18 cellular contexts compared by ENCODE assay signal in the genomic region with DNA sequence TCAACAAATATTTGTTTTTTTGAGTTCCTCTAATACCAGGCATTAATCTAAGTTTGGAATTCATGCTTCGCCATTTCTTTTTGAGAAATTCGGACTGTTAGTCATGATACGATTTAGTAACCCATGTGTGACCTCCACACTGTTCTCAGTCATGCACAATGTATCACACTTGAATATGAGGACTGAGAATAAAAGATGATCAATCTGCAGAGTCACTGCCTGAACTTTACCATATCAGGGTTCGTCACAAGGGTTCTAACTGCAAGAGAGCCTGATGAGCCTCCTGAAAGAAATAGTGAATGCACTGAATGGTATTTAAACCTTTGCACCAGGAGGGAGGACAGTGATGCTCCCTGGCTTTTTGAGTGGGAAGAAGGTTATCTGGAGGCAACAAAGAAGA. TPM values are rescaled to one million over a fixed set of nuclear protein-coding genes. Genes with fewer than 3 reads are reported as not detected.
DNase-seq lines count a peak whose midpoint lies in the region; ATAC-seq and TF ChIP-seq lines count a peak whose summit lies in the region.
"Had no signal": no experiment of that assay in that cellular context is flagged by ENCODE, and none has a peak within 500 bp of the region (broad histone marks: within the 10 kb centered on the region; RNA-seq: fewer than 3 reads in every experiment).

No MANE protein-coding gene starts in this region.

- no peak overlapping the region for H3K4me2 ChIP-seq in MM.1S (ENCODE audit: low read depth, low read length)
- H3K4me2 ChIP-seq: GM23338 had no signal

- H3K36me3 ChIP-seq in CD8-positive, alpha-beta T cell (ENCODE audit: insufficient read depth, low read length) = no peaks in the 10 kb centered on the region
- no peaks in the 10 kb centered on the region for H3K36me3 ChIP-seq in MM.1S (replicated peaks; ENCODE audit: insufficient read depth, low read length)
- H3K36me3 ChIP-seq: BLaER1 had no signal

- H3K4me3 Mint-ChIP-seq in activated CD4-positive, alpha-beta T cell treated with anti-CD3 and anti-CD28 coated beads, Interleukin-2, amount 10 ng/mL, durations not matched to agents 24 days and 14 days = no peak overlapping the region
- H3K4me3 Mint-ChIP-seq in activated CD4-positive, alpha-beta T cell treated with anti-CD3 and anti-CD28 coated beads, Interleukin-2, amount 10 ng/mL, durations not matched to agents 7 days and 5 days = no peak overlapping the region
- H3K4me3 Mint-ChIP-seq in CD8-positive, alpha-beta T cell = no peak overlapping the region
- H3K4me3 Mint-ChIP-seq in activated CD8-positive, alpha-beta T cell treated with anti-CD3 and anti-CD28 coated beads, Interleukin-2, amount 10 ng/mL, durations not matched to agents 7 days and 5 days = no peak overlapping the region
- H3K4me3 Mint-ChIP-seq: GM23338 had no signal

- no peak overlapping the region for H3K27ac ChIP-seq in CD8-positive, alpha-beta T cell (ENCODE audit: low read depth, low read length)
- H3K27ac ChIP-seq in MM.1S (ENCODE audit: low read length) = no peak overlapping the region
- H3K27ac ChIP-seq: BLaER1 had no signal

- peaks cover 8% of the 10 kb centered on the region for H3K27me3 Mint-ChIP-seq in activated CD4-positive, alpha-beta T cell treated with anti-CD3 and anti-CD28 coated beads, Interleukin-2, amount 10 ng/mL, durations not matched to agents 24 days and 14 days
- peaks cover 38% of the 10 kb centered on the region for H3K27me3 Mint-ChIP-seq in activated CD4-positive, alpha-beta T cell treated with anti-CD3 and anti-CD28 coated beads, Interleukin-2, amount 10 ng/mL, durations not matched to agents 7 days and 5 days
- peaks cover 6% of the 10 kb centered on the region for H3K27me3 Mint-ChIP-seq in CD8-positive, alpha-beta T cell (ENCODE audit: low read depth)
- H3K27me3 Mint-ChIP-seq in activated CD8-positive, alpha-beta T cell treated with anti-CD3 and anti-CD28 coated beads, Interleukin-2, amount 10 ng/mL, durations not matched to agents 7 days and 5 days (ENCODE audit: low read depth) = no peaks in the 10 kb centered on the region

- H3K4me3 ChIP-seq in CD8-positive, alpha-beta T cell (ENCODE audit: low read depth, low read length) = no peak overlapping the region
- H3K4me3 ChIP-seq in fibroblast of mammary gland (ENCODE audit: control insufficient read depth, low read depth, low read length) (no peak overlapping the region), MM.1S (ENCODE audit: low read length) (no peak overlapping the region)
- H3K4me3 ChIP-seq: BLaER1, GM12878, GM23338 had no signal

- peaks cover 57% of the 10 kb centered on the region for H3K4me1 Mint-ChIP-seq in activated CD4-positive, alpha-beta T cell treated with anti-CD3 and anti-CD28 coated beads, Interleukin-2, amount 10 ng/mL, durations not matched to agents 24 days and 14 days
- peaks cover 46% of the 10 kb centered on the region for H3K4me1 Mint-ChIP-seq in activated CD4-positive, alpha-beta T cell treated with anti-CD3 and anti-CD28 coated beads, Interleukin-2, amount 10 ng/mL, durations not matched to agents 7 days and 5 days
- H3K4me1 Mint-ChIP-seq in CD8-positive, alpha-beta T cell (ENCODE audit: low read depth) = peaks cover 50% of the 10 kb centered on the region
- H3K4me1 Mint-ChIP-seq in activated CD8-positive, alpha-beta T cell treated with anti-CD3 and anti-CD28 coated beads, Interleukin-2, amount 10 ng/mL, durations not matched to agents 7 days and 5 days (ENCODE audit: low read depth) = peaks cover 69% of the 10 kb centered on the region
- H3K4me1 Mint-ChIP-seq: GM23338 had no signal

- no peak for ATAC-seq in CD8-positive, alpha-beta T cell
- ATAC-seq in activated CD8-positive, alpha-beta T cell treated with anti-CD3 and anti-CD28 coated beads, Interleukin-2, amount 10 ng/mL, durations not matched to agents 7 days and 5 days = no peak
- ATAC-seq: GM12878, GM23338, HCT116 had no signal

- H2AFZ ChIP-seq in MM.1S (ENCODE audit: low read length) = no peak overlapping the region
- H2AFZ ChIP-seq: GM23338 had no signal

- H3K4me1 ChIP-seq in CD8-positive, alpha-beta T cell (ENCODE audit: insufficient read depth, low read length) = peaks cover 33% of the 10 kb centered on the region
- H3K4me1 ChIP-seq in MM.1S (ENCODE audit: low read length) = 0 out of 2 replicates have a peak, but pooled peaks cover 5% of the 10 kb centered on the region

- CTCF ChIA-PET in activated CD4-positive, alpha-beta T cell treated with anti-CD3 and anti-CD28 coated beads, Interleukin-2, amount 10 ng/mL, durations not matched to agents 7 days and 5 days (lab: Charles Lee) = no interaction called here
- CTCF ChIA-PET in CD8-positive, alpha-beta T cell (lab: Charles Lee) = interaction anchor here (1.4 kb wide), 1 partner anchor 66 kb away, joined by 3 read pairs; no protein-coding TSS in a partner anchor
- CTCF ChIA-PET in activated CD8-positive, alpha-beta T cell treated with anti-CD3 and anti-CD28 coated beads, Interleukin-2, amount 10 ng/mL, durations not matched to agents 7 days and 5 days (lab: Charles Lee) = no interaction called here

- no peak for DNase-seq in activated CD4-positive, alpha-beta T cell treated with anti-CD3 and anti-CD28 coated beads, Interleukin-2, amount 10 ng/mL, durations not matched to agents 24 days and 14 days
- no peak for DNase-seq in activated CD4-positive, alpha-beta T cell treated with anti-CD3 and anti-CD28 coated beads, Interleukin-2, amount 10 ng/mL, durations not matched to agents 7 days and 5 days
- DNase-seq in CD8-positive, alpha-beta T cell = no peak
- no peak for DNase-seq in activated CD8-positive, alpha-beta T cell treated with anti-CD3 and anti-CD28 coated beads, Interleukin-2, amount 10 ng/mL, durations not matched to agents 7 days and 5 days
- DNase-seq in fibroblast of mammary gland (ENCODE audit: low read depth) (peak; percentile 67), NCI-H1048 (lab: John Stamatoyannopoulos, UW) (no peak), MM.1S (no peak), DMS114 treated with DMSO at 0.1 percent for 48 hours (lab: John Stamatoyannopoulos, UW; ENCODE audit: unreplicated experiment) (no peak)
- DNase-seq: DND-41, KBM-7, NCI-H1092 treated with DMSO at 0.1 percent for 48 hours, NCI-H2081 treated with DMSO at 0.1 percent for 48 hours, NCI-H510A treated with DMSO at 0.1 percent for 48 hours, NCI-H82 had no signal

- H3K9ac ChIP-seq in MM.1S (ENCODE audit: low read length) = no peak overlapping the region
- H3K9ac ChIP-seq: BLaER1 had no signal

- no peaks in the 10 kb centered on the region for H3K27me3 ChIP-seq in CD8-positive, alpha-beta T cell (ENCODE audit: insufficient read depth, low read length)
- H3K27me3 ChIP-seq in MM.1S (replicated peaks; ENCODE audit: insufficient read depth, low read length) = no peaks in the 10 kb centered on the region
- H3K27me3 ChIP-seq: BLaER1 had no signal

- peak overlapping the region; percentile 81 for H3K27ac Mint-ChIP-seq in activated CD4-positive, alpha-beta T cell treated with anti-CD3 and anti-CD28 coated beads, Interleukin-2, amount 10 ng/mL, durations not matched to agents 24 days and 14 days
- H3K27ac Mint-ChIP-seq in activated CD4-positive, alpha-beta T cell treated with anti-CD3 and anti-CD28 coated beads, Interleukin-2, amount 10 ng/mL, durations not matched to agents 7 days and 5 days = no peak overlapping the region
- H3K27ac Mint-ChIP-seq in CD8-positive, alpha-beta T cell = peak overlapping the region; percentile 20
- H3K27ac Mint-ChIP-seq in activated CD8-positive, alpha-beta T cell treated with anti-CD3 and anti-CD28 coated beads, Interleukin-2, amount 10 ng/mL, durations not matched to agents 7 days and 5 days = peak overlapping the region; percentile 87
- H3K27ac Mint-ChIP-seq: GM23338 had no signal

- no peaks in the 10 kb centered on the region for H3F3A ChIP-seq in MM.1S (ENCODE audit: insufficient read depth, low read length)

- no peaks in the 10 kb centered on the region for H3K9me3 ChIP-seq in CD8-positive, alpha-beta T cell (ENCODE audit: low read length)
- H3K9me3 ChIP-seq in MM.1S (replicated peaks; ENCODE audit: insufficient read depth, low read length) = no peaks in the 10 kb centered on the region
- H3K9me3 ChIP-seq: BLaER1 had no signal

- H3K9me2 ChIP-seq in MM.1S (replicated peaks; ENCODE audit: insufficient read depth, low read length) = no peaks in the 10 kb centered on the region

- POLR2A ChIA-PET in activated CD4-positive, alpha-beta T cell treated with anti-CD3 and anti-CD28 coated beads, Interleukin-2, amount 10 ng/mL, durations not matched to agents 7 days and 5 days (lab: Charles Lee) = no interaction called here
- POLR2A ChIA-PET in CD8-positive, alpha-beta T cell (lab: Charles Lee) = interaction anchor here (1.5 kb wide), 1 partner anchor 11 kb away, joined by 5 read pairs; a partner anchor contains a TSS
- POLR2A ChIA-PET in activated CD8-positive, alpha-beta T cell treated with anti-CD3 and anti-CD28 coated beads, Interleukin-2, amount 10 ng/mL, durations not matched to agents 7 days and 5 days (lab: Charles Lee) = no interaction called here

- peaks cover 4% of the 10 kb centered on the region for H3K9me3 Mint-ChIP-seq in activated CD4-positive, alpha-beta T cell treated with anti-CD3 and anti-CD28 coated beads, Interleukin-2, amount 10 ng/mL, durations not matched to agents 24 days and 14 days
- peaks cover 3% of the 10 kb centered on the region for H3K9me3 Mint-ChIP-seq in activated CD4-positive, alpha-beta T cell treated with anti-CD3 and anti-CD28 coated beads, Interleukin-2, amount 10 ng/mL, durations not matched to agents 7 days and 5 days
- no peaks in the 10 kb centered on the region for H3K9me3 Mint-ChIP-seq in CD8-positive, alpha-beta T cell
- H3K9me3 Mint-ChIP-seq in activated CD8-positive, alpha-beta T cell treated with anti-CD3 and anti-CD28 coated beads, Interleukin-2, amount 10 ng/mL, durations not matched to agents 7 days and 5 days (ENCODE audit: insufficient read depth) = no peaks in the 10 kb centered on the region
- H3K9me3 Mint-ChIP-seq: GM23338 had no signal

- intact Hi-C loops in activated CD4-positive, alpha-beta T cell treated with anti-CD3 and anti-CD28 coated beads, Interleukin-2, amount 10 ng/mL, durations not matched to agents 24 days and 14 days (cut with micrococcal nuclease) = loop anchor here (1.0 kb wide), 3 partner anchors 9 to 14 kb away; no protein-coding TSS in a partner anchor
- intact Hi-C loops in CD8-positive, alpha-beta T cell (cut with DNase I, micrococcal nuclease) = loop anchor here (1.0 to 2.0 kb wide), 3 partner anchors 9 to 15 kb away; no protein-coding TSS in a partner anchor

- H3K79me2 ChIP-seq in MM.1S (ENCODE audit: low read length) = no peaks in the 10 kb centered on the region

- H3K36me3 Mint-ChIP-seq in activated CD4-positive, alpha-beta T cell treated with anti-CD3 and anti-CD28 coated beads, Interleukin-2, amount 10 ng/mL, durations not matched to agents 24 days and 14 days (ENCODE audit: low read depth) = peaks cover 2% of the 10 kb centered on the region
- H3K36me3 Mint-ChIP-seq in activated CD4-positive, alpha-beta T cell treated with anti-CD3 and anti-CD28 coated beads, Interleukin-2, amount 10 ng/mL, durations not matched to agents 7 days and 5 days (ENCODE audit: low read depth) = peaks cover 5% of the 10 kb centered on the region
- H3K36me3 Mint-ChIP-seq in CD8-positive, alpha-beta T cell = no peaks in the 10 kb centered on the region
- peaks cover 18% of the 10 kb centered on the region for H3K36me3 Mint-ChIP-seq in activated CD8-positive, alpha-beta T cell treated with anti-CD3 and anti-CD28 coated beads, Interleukin-2, amount 10 ng/mL, durations not matched to agents 7 days and 5 days (ENCODE audit: low read depth)

- no peak for TF ChIP-seq CTCF in CD8-positive, alpha-beta T cell (IDR thresholded peaks at IDR 0.05)
- no peak for TF ChIP-seq CTCF in fibroblast of mammary gland (conservative IDR thresholded peaks at IDR 0.05; ENCODE audit: control insufficient read depth, insufficient read depth, low read depth, low read length)
- no peak for TF ChIP-seq CTCF in MM.1S (IDR thresholded peaks at IDR 0.05; ENCODE audit: low read length)

- H4K20me1 ChIP-seq in MM.1S (ENCODE audit: insufficient read depth, low read length) = no peaks in the 10 kb centered on the region
- H4K20me1 ChIP-seq: BLaER1 had no signal

RNA-seq across cellular contexts. Expression of a gene that starts 10.9 kb away (rescaled TPM):
- 54.4 and 55.9 TPM in 2 replicates for total RNA-seq in activated CD4-positive, alpha-beta T cell treated with anti-CD3 and anti-CD28 coated beads, Interleukin-2, amount 10 ng/mL, durations not matched to agents 24 days and 14 days
- 1 to 10 TPM; 1.4 to 1.6 TPM for total RNA-seq in activated CD4-positive, alpha-beta T cell treated with anti-CD3 and anti-CD28 coated beads, Interleukin-2, amount 10 ng/mL, durations not matched to agents 7 days and 5 days
- total RNA-seq in CD8-positive, alpha-beta T cell = 1 to 10 TPM; 3.0 to 3.5 TPM
- 1 to 10 TPM; 6.2 to 6.5 TPM for total RNA-seq in activated CD8-positive, alpha-beta T cell treated with anti-CD3 and anti-CD28 coated beads, Interleukin-2, amount 10 ng/mL, durations not matched to agents 7 days and 5 days
- total RNA-seq: GM23338 had no signal
